8 cellular contexts compared by ENCODE assay signal in genomic region chr18:68714356-68714706, GRCh38. TPM values are rescaled to one million over a fixed set of nuclear protein-coding genes. Genes with fewer than 3 reads are reported as not detected.
DNase-seq lines count a peak whose midpoint lies in the region; ATAC-seq, FAIRE-seq and TF ChIP-seq lines count a peak whose summit lies in the region.

No MANE protein-coding gene starts in this region.

- H3K4me1 ChIP-seq in Karpas-422 (ENCODE audit: low read length) (peaks cover 31% of the 10 kb centered on the region), ascending aorta (peaks cover 0 to 8% of the 10 kb centered on the region in 2 donors), iPS-18a (ENCODE audit: control insufficient read depth, low read depth, low read length) (peaks cover 5% of the 10 kb centered on the region), small intestine (ENCODE audit: control insufficient read depth in 2 of 2, insufficient read depth in 1 of 2, low read depth in 1 of 2, low read length in 1 of 2) (peaks cover 2 to 10% of the 10 kb centered on the region in 2 donors)

- no peak for TF ChIP-seq CTCF in ascending aorta (IDR thresholded peaks at IDR 0.05)

- H4K20me1 ChIP-seq in Karpas-422 (ENCODE audit: insufficient read depth, low read depth, low read length), result peaks cover 24% of the 10 kb centered on the region

- H3K36me3 ChIP-seq in Karpas-422 (ENCODE audit: insufficient read depth, low read length) (peaks cover 42% of the 10 kb centered on the region), ascending aorta (peaks cover 12 to 26% of the 10 kb centered on the region in 2 donors), iPS-18a (ENCODE audit: control insufficient read depth, low read depth, low read length) (peaks cover 32% of the 10 kb centered on the region), small intestine (ENCODE audit: control insufficient read depth in 2 of 2, insufficient read depth in 2 of 2, low read length in 2 of 2) (peaks cover 0 to 4% of the 10 kb centered on the region in 2 donors)

- no peaks in the 10 kb centered on the region for H3K9me2 ChIP-seq in Karpas-422 (replicated peaks; ENCODE audit: insufficient read depth, low read length)

- 0 to 1% (median 0%) methylated on average over 15 of the region's 15 CpGs for WGBS in small intestine, 3 donors

- H3K9ac ChIP-seq in Karpas-422 (ENCODE audit: low read length) (peak overlapping the region; percentile 98), iPS-18a (ENCODE audit: low read length) (peak overlapping the region; percentile 82)

- no peaks in the 10 kb centered on the region for H3K27me3 ChIP-seq in Karpas-422 (ENCODE audit: low read length)
- no peaks in the 10 kb centered on the region for H3K27me3 ChIP-seq in ascending aorta
- no peaks in the 10 kb centered on the region for H3K27me3 ChIP-seq in iPS-18a (ENCODE audit: control insufficient read depth, insufficient read depth, low read length)
- no peaks in the 10 kb centered on the region for H3K27me3 ChIP-seq in small intestine (ENCODE audit: control insufficient read depth in 2 of 2, insufficient read depth in 2 of 2, low read length in 2 of 2)

- no peak for FAIRE-seq in small intestine (lab: Jason Lieb, UNC)

- peak overlapping the region; percentile 78 for H3K4me2 ChIP-seq in Karpas-422 (ENCODE audit: low read depth, low read length, poor library complexity, severe bottlenecking)

- H2AFZ ChIP-seq in Karpas-422 (ENCODE audit: low read length), result peak overlapping the region; percentile 94

- peak overlapping the region; percentile 87 for H3K4me3 ChIP-seq in Karpas-422 (ENCODE audit: low read length)
- peak overlapping the region; percentile 66 to 98 for H3K4me3 ChIP-seq in ascending aorta
- H3K4me3 ChIP-seq in iPS-18a (ENCODE audit: low read length), result peak overlapping the region; percentile 98
- peak overlapping the region; percentile 71 to 80 for H3K4me3 ChIP-seq in small intestine (ENCODE audit: low read depth in 1 of 2, low read length in 2 of 2)

- peak; percentile 15 for ATAC-seq in GM21526 (IDR thresholded peaks at IDR 0.05; ENCODE audit: low FRiP score, unreplicated experiment)

- no peaks in the 10 kb centered on the region for H3K9me3 ChIP-seq in Karpas-422 (ENCODE audit: low read length)
- H3K9me3 ChIP-seq in ascending aorta, result no peaks in the 10 kb centered on the region
- H3K9me3 ChIP-seq in iPS-18a (ENCODE audit: control insufficient read depth, low read depth, low read length), result no peaks in the 10 kb centered on the region
- H3K9me3 ChIP-seq in small intestine (ENCODE audit: control insufficient read depth, low read depth), result no peaks in the 10 kb centered on the region

- H3K79me2 ChIP-seq in Karpas-422 (ENCODE audit: low read length), result peaks cover 61% of the 10 kb centered on the region

- DNase-seq in EL, result peak; percentile 33
- DNase-seq in Karpas-422, result peak; percentile 59
- DNase-seq in ascending aorta (ENCODE audit: low spot score in 2 of 2), result no peak
- DNase-seq in small intestine, result no peak
- DNase-seq in stimulated activated CD4-positive, alpha-beta T cell treated with anti-CD3 and anti-CD28 coated beads, Interleukin-4, amount 100 ng/mL, for 4 hours, result no peak
- DNase-seq in stimulated activated CD4-positive, alpha-beta T cell treated with anti-CD3 and anti-CD28 coated beads, Interleukin-1b, Interleukin-23, amount 100 ng/mL, for 48 hours, result no peak

- intact Hi-C loops in ascending aorta (cut with DNase I), result loop anchor here (5.0 to 10.0 kb wide), 3 partner anchors 242 to 1710 kb away; partner anchors contain the start of gene DSEL

- H3K27ac ChIP-seq in Karpas-422 (ENCODE audit: low read length) (peak overlapping the region; percentile 46), ascending aorta (peak overlapping the region; percentile 40 to 76), iPS-18a (ENCODE audit: low read length) (no peak overlapping the region), small intestine (ENCODE audit: low read depth in 1 of 2, low read length in 1 of 2) (peak overlapping the region in 1 of 2 donors; percentile 84)

RNA-seq across cellular contexts. Expression of gene TMX3, which starts 0.6 kb away (rescaled TPM):
- total RNA-seq in Karpas-422 (2014; rRNA removed; shearing (Covaris generic); ENCODE audit: low replicate concordance), result 69.2 and 154 TPM in 2 replicates
- 12.9 TPM for total RNA-seq in ascending aorta
- 10 to 100 TPM; 14.5 to 45.4 (median 22.2) TPM for polyA plus RNA-seq in small intestine

Comparison
In these comparisons a context has a peak if more than half of its experiments do, and no peak if none do; other contexts are left out.
1. DNase-seq: peak in EL (single experiment) and Karpas-422 (single experiment); none in ascending aorta (0 of 2), small intestine (single experiment), stimulated activated CD4-positive, alpha-beta T cell treated with anti-CD3 and anti-CD28 coated beads, Interleukin-4, amount 100 ng/mL, for 4 hours (0 of 2) and stimulated activated CD4-positive, alpha-beta T cell treated with anti-CD3 and anti-CD28 coated beads, Interleukin-1b, Interleukin-23, amount 100 ng/mL, for 48 hours (single experiment).
2. Peak in every context shown above with its lines, with median percentiles within 50 percentile points of each other: H3K4me3 ChIP-seq.